In the genomic region with DNA sequence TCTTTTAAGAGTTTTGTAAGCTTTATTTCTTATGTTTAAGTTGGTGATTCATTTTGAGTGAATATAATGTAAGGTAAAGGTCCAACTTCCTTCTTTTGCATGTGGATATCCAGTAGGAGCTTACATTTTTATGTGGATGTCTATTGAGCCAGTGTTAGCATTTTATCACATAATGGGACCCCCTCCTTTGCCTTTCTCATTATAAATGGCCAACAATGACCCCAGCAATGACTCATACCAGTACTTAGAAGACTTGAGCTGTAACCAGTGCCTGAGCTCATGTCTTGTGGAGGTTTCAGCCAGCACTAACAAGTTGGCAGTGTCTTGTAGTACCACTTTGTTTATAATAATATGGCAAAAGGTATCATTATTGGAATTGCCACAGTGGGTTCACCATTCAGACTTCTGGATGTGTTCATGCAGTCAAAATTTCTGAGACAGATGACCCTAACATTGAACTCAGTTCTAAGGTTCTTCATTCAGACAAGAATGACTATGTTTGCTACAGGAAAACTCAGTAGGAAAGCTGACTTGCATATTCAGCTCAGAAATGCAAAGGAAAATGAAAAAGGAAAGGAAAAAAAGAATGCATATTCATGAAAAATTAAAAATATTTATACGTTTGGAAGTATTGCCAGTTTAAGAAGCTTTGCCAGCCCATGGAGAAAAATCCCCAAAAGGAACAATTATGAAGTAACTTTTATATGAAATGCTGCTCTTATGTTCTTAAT, we compare ENCODE assay signal across 18 cellular contexts. TPM values are rescaled to one million over a fixed set of nuclear protein-coding genes. Genes with fewer than 3 reads are reported as not detected.
DNase-seq lines count a peak whose midpoint lies in the region; ATAC-seq lines count a peak whose summit lies in the region.
"Had no signal": no experiment of that assay in that cellular context is flagged by ENCODE, and none has a peak within 500 bp of the region (broad histone marks: within the 10 kb centered on the region; RNA-seq: fewer than 3 reads in every experiment).

No MANE protein-coding gene starts in this region.

- peaks cover 37% of the 10 kb centered on the region for H3K9me3 Mint-ChIP-seq in activated T-helper 2 cell treated with anti-CD3 and anti-CD28 coated beads, Interferon-gamma antibody, Interleukin-2, Interleukin-4, amounts not matched to agents 10 μg/mL and 5 μg/mL and 100 μg/mL, durations not matched to agents 14 hours and 24 hours and 36 hours

- in situ Hi-C loops in GM23248 (cut with MboI), result no loop called here

- 0 out of 2 replicates have a peak, but pooled peaks cover 7% of the 10 kb centered on the region for H3F3A ChIP-seq in GM23248 (ENCODE audit: insufficient read depth)

- WGBS in GM23248 (ENCODE audit: low coverage in 1 of 2, low lambda C conversion rate in 2 of 2, missing lambda C conversion rate in 2 of 2), 2 experiments, result 58 to 64% methylated on average over 1 of the region's 1 CpG

- no peak overlapping the region for H3K4me3 ChIP-seq in GM23248
- no peak overlapping the region; the same call in 1 of the 2 replicates for H3K4me3 ChIP-seq in MG63

- no peaks in the 10 kb centered on the region for H3K4me1 ChIP-seq in GM23248 (ENCODE audit: insufficient read depth)

- peak overlapping the region; percentile 64 for H3K27ac Mint-ChIP-seq in activated T-helper 2 cell treated with anti-CD3 and anti-CD28 coated beads, Interferon-gamma antibody, Interleukin-2, Interleukin-4, amounts not matched to agents 10 μg/mL and 5 μg/mL and 100 μg/mL, durations not matched to agents 14 hours and 24 hours and 36 hours

- H3K36me3 ChIP-seq in GM23248 (ENCODE audit: low read depth) (no peaks in the 10 kb centered on the region), MG63 (no peaks in the 10 kb centered on the region)

- H4K20me1 ChIP-seq in GM23248 (ENCODE audit: insufficient read depth), result no peaks in the 10 kb centered on the region

- no peak overlapping the region for H3K4me2 ChIP-seq in GM23248 (ENCODE audit: unreplicated experiment)

- no peak overlapping the region for H3K27ac ChIP-seq in GM23248

- H3K9me3 ChIP-seq in GM23248 (ENCODE audit: low read depth), result no peaks in the 10 kb centered on the region
- no peaks in the 10 kb centered on the region for H3K9me3 ChIP-seq in MG63

- peaks cover 38% of the 10 kb centered on the region for H3K36me3 Mint-ChIP-seq in activated T-helper 2 cell treated with anti-CD3 and anti-CD28 coated beads, Interferon-gamma antibody, Interleukin-2, Interleukin-4, amounts not matched to agents 10 μg/mL and 5 μg/mL and 100 μg/mL, durations not matched to agents 14 hours and 24 hours and 36 hours (ENCODE audit: low read depth)

- DNase-seq in GM23248, result peak; percentile 18
- peak; percentile 52 for DNase-seq in MG63
- DNase-seq in activated T-helper 2 cell treated with anti-CD3 and anti-CD28 coated beads, Interferon-gamma antibody, Interleukin-2, Interleukin-4, amounts not matched to agents 10 μg/mL and 5 μg/mL and 100 μg/mL, durations not matched to agents 14 hours and 24 hours and 36 hours (ENCODE audit: low spot score), result no peak
- DNase-seq in iPS DF 19.7 (ENCODE audit: low read depth, low spot score), result peak; percentile 72
- DNase-seq in left lobe of liver (ENCODE audit: low spot score), result no peak
- DNase-seq in AG08395 (ENCODE audit: low spot score), result no peak
- DNase-seq: activated naive CD4-positive, alpha-beta T cell treated with anti-CD3 and anti-CD28 coated beads, Interleukin-2, amount 10 ng/mL, durations not matched to agents 7 days and 5 days; C1 segment of cervical spinal cord; HCEC 1CT; NCI-H1092 treated with DMSO at 0.1 percent for 48 hours; NCI-H524; RPMI8226; small intestine; substantia nigra had no signal

- H3K9ac ChIP-seq in GM23248, result no peak overlapping the region

- ATAC-seq in HG02981 (IDR thresholded peaks at IDR 0.05; ENCODE audit: unreplicated experiment) (no peak), left lobe of liver (no peak), GM21528 (IDR thresholded peaks at IDR 0.05; ENCODE audit: low FRiP score, unreplicated experiment) (no peak)
- ATAC-seq: esophagus mucosa had no signal

- no peaks in the 10 kb centered on the region for H3K27me3 ChIP-seq in GM23248 (replicated peaks; ENCODE audit: insufficient read depth)
- H3K27me3 ChIP-seq in MG63, result no peaks in the 10 kb centered on the region

- H2AFZ ChIP-seq in GM23248, result no peak overlapping the region

- H3K4me1 Mint-ChIP-seq in activated T-helper 2 cell treated with anti-CD3 and anti-CD28 coated beads, Interferon-gamma antibody, Interleukin-2, Interleukin-4, amounts not matched to agents 10 μg/mL and 5 μg/mL and 100 μg/mL, durations not matched to agents 14 hours and 24 hours and 36 hours (ENCODE audit: low read depth), result peaks cover 24% of the 10 kb centered on the region

- intact Hi-C loops in activated T-helper 2 cell treated with anti-CD3 and anti-CD28 coated beads, Interferon-gamma antibody, Interleukin-2, Interleukin-4, amounts not matched to agents 10 μg/mL and 5 μg/mL and 100 μg/mL, durations not matched to agents 14 hours and 24 hours and 36 hours (cut with micrococcal nuclease), result no loop called here

- no peaks in the 10 kb centered on the region for H3K79me2 ChIP-seq in GM23248 (ENCODE audit: insufficient read depth)

- no peaks in the 10 kb centered on the region for H3K27me3 Mint-ChIP-seq in activated T-helper 2 cell treated with anti-CD3 and anti-CD28 coated beads, Interferon-gamma antibody, Interleukin-2, Interleukin-4, amounts not matched to agents 10 μg/mL and 5 μg/mL and 100 μg/mL, durations not matched to agents 14 hours and 24 hours and 36 hours (ENCODE audit: low read depth)
- H3K27me3 Mint-ChIP-seq: activated naive CD4-positive, alpha-beta T cell treated with anti-CD3 and anti-CD28 coated beads, Interleukin-2, amount 10 ng/mL, durations not matched to agents 7 days and 5 days had no signal

- no peaks in the 10 kb centered on the region for H3K9me2 ChIP-seq in GM23248 (ENCODE audit: insufficient read depth)

- H3K4me3 Mint-ChIP-seq in activated T-helper 2 cell treated with anti-CD3 and anti-CD28 coated beads, Interferon-gamma antibody, Interleukin-2, Interleukin-4, amounts not matched to agents 10 μg/mL and 5 μg/mL and 100 μg/mL, durations not matched to agents 14 hours and 24 hours and 36 hours (ENCODE audit: low read depth), result no peak overlapping the region
- H3K4me3 Mint-ChIP-seq: activated naive CD4-positive, alpha-beta T cell treated with anti-CD3 and anti-CD28 coated beads, Interleukin-2, amount 10 ng/mL, durations not matched to agents 7 days and 5 days had no signal

RNA-seq across cellular contexts. Expression of a gene that starts 41.0 kb away (rescaled TPM):
- total RNA-seq in GM23248 (2014; rRNA removed; shearing (Covaris generic)), result 0.22 TPM in 1 of 2 replicates, not detected in the other
- polyA plus RNA-seq in GM23248 (2016; fragmentation: Nextera tagmentation; extraction: Ambion mirVana), result 0.61 TPM in 1 of 2 replicates, not detected in the other
- 0.30 TPM in 1 of 2 replicates, not detected in the other for total RNA-seq in MG63 (2014; rRNA removed; shearing (Covaris generic); ENCODE audit: low replicate concordance)
- total RNA-seq in activated T-helper 2 cell treated with anti-CD3 and anti-CD28 coated beads, Interferon-gamma antibody, Interleukin-2, Interleukin-4, amounts not matched to agents 10 μg/mL and 5 μg/mL and 100 μg/mL, durations not matched to agents 14 hours and 24 hours and 36 hours, result 0.11 and 1.3 TPM in 2 replicates
- total RNA-seq in left lobe of liver, result not detected
- total RNA-seq: HT-29 had no signal
- polyA plus RNA-seq: small intestine had no signal

Comparison
In these comparisons a context has a peak if more than half of its experiments do, and no peak if none do; other contexts are left out.
1. DNase-seq: peak in GM23248 (single experiment), MG63 (single experiment) and iPS DF 19.7 (single experiment); none in activated T-helper 2 cell treated with anti-CD3 and anti-CD28 coated beads, Interferon-gamma antibody, Interleukin-2, Interleukin-4, amounts not matched to agents 10 μg/mL and 5 μg/mL and 100 μg/mL, durations not matched to agents 14 hours and 24 hours and 36 hours (single experiment), left lobe of liver (single experiment) and AG08395 (single experiment).